Comparison of ENCODE assay signal across 29 cellular contexts in genomic region chr21:45060089-45060488, GRCh38.
"Had no signal": no experiment of that assay in that cellular context is flagged by ENCODE, and none has a peak within 500 bp of the region (broad histone marks: within the 10 kb centered on the region; RNA-seq: fewer than 3 reads in every experiment).

No MANE protein-coding gene starts in this region.

- H3K4me3 ChIP-seq: PC-9 had no signal

- H3K36me3 ChIP-seq: WERI-Rb-1 had no signal

- H3K9me3 Mint-ChIP-seq: activated CD4-positive, alpha-beta T cell treated with anti-CD3 and anti-CD28 coated beads, Interleukin-2, amount 10 ng/mL, durations not matched to agents 24 days and 14 days; activated CD8-positive, alpha-beta T cell treated with anti-CD3 and anti-CD28 coated beads for 36 hours; activated naive CD4-positive, alpha-beta T cell treated with anti-CD3 and anti-CD28 coated beads, Interleukin-2, amount 10 ng/mL, durations not matched to agents 7 days and 5 days; activated naive CD8-positive, alpha-beta T cell treated with anti-CD3 and anti-CD28 coated beads, Interleukin-2, amount 50 U/mL, for 24 hours; activated T-cell treated with anti-CD3 and anti-CD28 coated beads, Interleukin-2, amount 50 U/mL, for 24 hours; activated T-helper 2 cell treated with anti-CD3 and anti-CD28 coated beads, Interferon-gamma antibody, Interleukin-2, Interleukin-4, amounts not matched to agents 10 μg/mL and 5 μg/mL and 100 μg/mL, durations not matched to agents 14 hours and 24 hours and 36 hours had no signal

- DNase-seq: activated CD4-positive, alpha-beta T cell treated with anti-CD3 and anti-CD28 coated beads, Interleukin-2, amount 10 ng/mL, durations not matched to agents 24 days and 14 days; activated CD4-positive, alpha-beta T cell treated with anti-CD3 and anti-CD28 coated beads, Interleukin-2, amount 50 U/mL, for 4 hours; activated CD8-positive, alpha-beta T cell treated with anti-CD3 and anti-CD28 coated beads for 36 hours; activated naive CD4-positive, alpha-beta T cell treated with anti-CD3 and anti-CD28 coated beads, Interleukin-2, amount 10 ng/mL, durations not matched to agents 7 days and 5 days; activated naive CD8-positive, alpha-beta T cell treated with anti-CD3 and anti-CD28 coated beads, Interleukin-2, amount 50 U/mL, for 24 hours; activated T-cell treated with anti-CD3 and anti-CD28 coated beads, Interleukin-2, amount 50 U/mL, for 24 hours; anterior cingulate cortex; caudate nucleus; cerebellar nuclear complex; NCI-H1105; NCI-H1417 treated with DMSO at 0.1 percent for 48 hours; NCI-H187 treated with DMSO at 0.1 percent for 48 hours; NCI-H2081; NCI-H345; NCI-H510A; NCI-H526; NCI-H748 treated with DMSO at 0.1 percent for 48 hours; PC-9; Right ventricle myocardium superior; SW 1271; T-helper 1 cell; T-helper 2 cell; T-helper 9 cell; WERI-Rb-1 had no signal

- ATAC-seq: activated CD8-positive, alpha-beta T cell treated with anti-CD3 and anti-CD28 coated beads for 36 hours; activated naive CD8-positive, alpha-beta T cell treated with anti-CD3 and anti-CD28 coated beads, Interleukin-2, amount 50 U/mL, for 24 hours had no signal

- FAIRE-seq: bronchial epithelial cell, RCC 7860 had no signal

- H3K4me3 Mint-ChIP-seq: activated CD4-positive, alpha-beta T cell treated with anti-CD3 and anti-CD28 coated beads, Interleukin-2, amount 10 ng/mL, durations not matched to agents 24 days and 14 days; activated CD8-positive, alpha-beta T cell treated with anti-CD3 and anti-CD28 coated beads for 36 hours; activated naive CD4-positive, alpha-beta T cell treated with anti-CD3 and anti-CD28 coated beads, Interleukin-2, amount 10 ng/mL, durations not matched to agents 7 days and 5 days; activated naive CD8-positive, alpha-beta T cell; activated naive CD8-positive, alpha-beta T cell treated with anti-CD3 and anti-CD28 coated beads, Interleukin-2, amount 50 U/mL, for 24 hours; activated T-cell treated with anti-CD3 and anti-CD28 coated beads, Interleukin-2, amount 50 U/mL, for 24 hours; brain had no signal

- H3K36me3 Mint-ChIP-seq: activated naive CD4-positive, alpha-beta T cell treated with anti-CD3 and anti-CD28 coated beads, Interleukin-2, amount 10 ng/mL, durations not matched to agents 7 days and 5 days; activated naive CD8-positive, alpha-beta T cell; brain had no signal

- H3K27ac Mint-ChIP-seq: activated CD4-positive, alpha-beta T cell treated with anti-CD3 and anti-CD28 coated beads, Interleukin-2, amount 10 ng/mL, durations not matched to agents 24 days and 14 days; activated CD8-positive, alpha-beta T cell treated with anti-CD3 and anti-CD28 coated beads for 36 hours; activated naive CD4-positive, alpha-beta T cell treated with anti-CD3 and anti-CD28 coated beads, Interleukin-2, amount 10 ng/mL, durations not matched to agents 7 days and 5 days; activated naive CD8-positive, alpha-beta T cell; activated naive CD8-positive, alpha-beta T cell treated with anti-CD3 and anti-CD28 coated beads, Interleukin-2, amount 50 U/mL, for 24 hours; activated T-cell treated with anti-CD3 and anti-CD28 coated beads, Interleukin-2, amount 50 U/mL, for 24 hours; activated T-helper 2 cell treated with anti-CD3 and anti-CD28 coated beads, Interferon-gamma antibody, Interleukin-2, Interleukin-4, amounts not matched to agents 10 μg/mL and 5 μg/mL and 100 μg/mL, durations not matched to agents 14 hours and 24 hours and 36 hours; brain had no signal

- H3K4me2 ChIP-seq: PC-9 had no signal

- H3K4me1 Mint-ChIP-seq: activated CD4-positive, alpha-beta T cell treated with anti-CD3 and anti-CD28 coated beads, Interleukin-2, amount 10 ng/mL, durations not matched to agents 24 days and 14 days; activated naive CD4-positive, alpha-beta T cell treated with anti-CD3 and anti-CD28 coated beads, Interleukin-2, amount 10 ng/mL, durations not matched to agents 7 days and 5 days; activated naive CD8-positive, alpha-beta T cell treated with anti-CD3 and anti-CD28 coated beads, Interleukin-2, amount 50 U/mL, for 24 hours had no signal

- H3K27ac ChIP-seq: PC-9, WERI-Rb-1 had no signal

- H2AFZ ChIP-seq: PC-9 had no signal
